15 cellular contexts compared by ENCODE assay signal in the genomic region with DNA sequence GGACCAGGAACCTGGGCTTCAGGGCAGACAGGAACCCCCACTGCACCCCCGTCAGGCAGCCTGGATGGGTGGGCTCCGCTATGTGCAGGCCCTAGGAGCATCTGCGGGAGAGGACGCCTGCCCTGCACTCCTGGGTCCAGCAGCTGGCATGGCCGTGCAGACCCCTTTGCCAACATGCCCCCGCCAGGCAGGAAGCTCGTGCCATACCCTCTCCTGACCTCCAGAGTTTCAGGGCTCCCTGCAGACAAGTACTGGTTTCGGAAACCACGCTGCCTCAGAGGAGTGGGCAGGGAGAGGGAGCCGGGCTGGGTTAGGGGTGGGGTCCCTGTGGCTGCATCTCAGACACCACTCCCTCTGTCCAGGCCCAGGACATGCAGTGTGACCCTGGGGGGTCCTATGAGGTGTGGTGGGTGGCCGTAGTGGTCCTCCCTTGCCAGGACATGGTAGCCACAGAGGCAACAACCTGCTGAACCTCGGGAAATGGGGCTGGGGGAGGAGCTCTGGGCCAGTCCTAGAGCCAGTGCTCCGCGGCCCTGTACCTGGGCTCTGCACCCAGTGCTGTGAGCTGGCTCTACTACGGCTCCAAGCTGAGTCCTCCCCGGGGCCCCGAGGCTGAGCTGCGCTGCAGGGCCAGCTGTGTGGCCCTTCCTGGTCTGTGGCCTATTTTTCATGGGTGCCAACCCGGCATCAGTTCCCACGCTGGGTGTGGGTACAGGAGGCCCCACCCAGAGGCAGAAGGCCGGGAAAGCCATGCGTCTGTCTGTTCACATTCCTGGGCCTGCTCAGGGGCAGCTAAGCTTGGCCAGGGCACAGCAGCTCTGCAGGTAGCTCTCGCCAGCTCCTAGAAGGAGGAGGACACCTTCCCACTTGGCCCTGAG. TPM values are rescaled to one million over a fixed set of nuclear protein-coding genes. Genes with fewer than 3 reads are reported as not detected.
DNase-seq lines count a peak whose midpoint lies in the region; ATAC-seq and TF ChIP-seq lines count a peak whose summit lies in the region.
"Had no signal": no experiment of that assay in that cellular context is flagged by ENCODE, and none has a peak within 500 bp of the region (broad histone marks: within the 10 kb centered on the region; RNA-seq: fewer than 3 reads in every experiment).

No MANE protein-coding gene starts in this region.

- H3K36me3 Mint-ChIP-seq in activated naive CD4-positive, alpha-beta T cell treated with anti-CD3 and anti-CD28 coated beads, Interleukin-2, amount 50 U/mL, for 24 hours = peaks cover 1% of the 10 kb centered on the region

- no peak overlapping the region for H3K4me3 Mint-ChIP-seq in activated naive CD4-positive, alpha-beta T cell treated with anti-CD3 and anti-CD28 coated beads, Interleukin-2, amount 50 U/mL, for 24 hours

- CTCF ChIA-PET in PC-3 (lab: Charles Lee) = interaction anchor here (1.1 kb wide), 2 partner anchors 8 to 97 kb away, joined by 4 to 14 read pairs; no protein-coding TSS in a partner anchor

- no peaks in the 10 kb centered on the region for H3K9me3 ChIP-seq in PC-3 (ENCODE audit: low read length)
- H3K9me3 ChIP-seq: right lobe of liver had no signal

- H3K27ac Mint-ChIP-seq in activated naive CD4-positive, alpha-beta T cell treated with anti-CD3 and anti-CD28 coated beads, Interleukin-2, amount 50 U/mL, for 24 hours = peak overlapping the region; percentile 35
- H3K27ac Mint-ChIP-seq: neural progenitor cell had no signal

- POLR2A ChIA-PET in PC-3 (lab: Charles Lee; ENCODE audit: unreplicated experiment) = interaction anchor here (0.6 kb wide), 1 partner anchor 111 kb away, joined by 3 read pairs; no protein-coding TSS in a partner anchor

- H3K4me1 ChIP-seq in PC-3 (ENCODE audit: insufficient read depth, low read length) = peaks cover 25% of the 10 kb centered on the region
- H3K4me1 ChIP-seq in foreskin keratinocyte = peaks cover 3% of the 10 kb centered on the region

- TF ChIP-seq CTCF in PC-3 (conservative IDR thresholded peaks at IDR 0.05; ENCODE audit: low read depth, low read length) = no peak
- TF ChIP-seq CTCF in foreskin keratinocyte (conservative IDR thresholded peaks at IDR 0.05) = no peak

- intact Hi-C loops in PC-3 (cut with micrococcal nuclease) = no loop called here

- no peaks in the 10 kb centered on the region for H3K9me2 ChIP-seq in PC-3 (replicated peaks; ENCODE audit: low read length)

- no peaks in the 10 kb centered on the region for H3K4me1 Mint-ChIP-seq in activated naive CD4-positive, alpha-beta T cell treated with anti-CD3 and anti-CD28 coated beads, Interleukin-2, amount 50 U/mL, for 24 hours
- H3K4me1 Mint-ChIP-seq: central memory CD8-positive, alpha-beta T cell; neural progenitor cell had no signal

- H3K4me3 ChIP-seq in PC-3 (ENCODE audit: low read length) = peak overlapping the region; percentile 79

- H3K9me3 Mint-ChIP-seq in activated naive CD4-positive, alpha-beta T cell treated with anti-CD3 and anti-CD28 coated beads, Interleukin-2, amount 50 U/mL, for 24 hours = no peaks in the 10 kb centered on the region
- H3K9me3 Mint-ChIP-seq: activated naive CD8-positive, alpha-beta T cell treated with anti-CD3 and anti-CD28 coated beads for 36 hours; central memory CD8-positive, alpha-beta T cell; stimulated activated naive CD8-positive, alpha-beta T cell treated with anti-CD3 and anti-CD28 coated beads, Interleukin-15, Interleukin-2, amounts not matched to agents 100 ng/mL and 50 ng/mL, for 24 hours had no signal

- peak overlapping the region; percentile 98 for H3K4me2 ChIP-seq in PC-3 (ENCODE audit: low read length)

- TSS peak; percentile 24 for BruUV-seq in PC-3 (replicated peaks; lab: Mats Ljungman, UMichigan)

- no peaks in the 10 kb centered on the region for H4K20me1 ChIP-seq in PC-3 (ENCODE audit: low read length)

- no peaks in the 10 kb centered on the region for H3K27me3 ChIP-seq in PC-3 (ENCODE audit: low read length)
- peaks cover 17% of the 10 kb centered on the region for H3K27me3 ChIP-seq in foreskin keratinocyte

- peaks cover 15% of the 10 kb centered on the region for H3K79me2 ChIP-seq in PC-3 (ENCODE audit: low read length)

- ATAC-seq in PC-3 = no peak
- ATAC-seq in foreskin keratinocyte = no peak
- no peak for ATAC-seq in HG02588 (IDR thresholded peaks at IDR 0.05; ENCODE audit: unreplicated experiment)
- ATAC-seq in HG02642 (IDR thresholded peaks at IDR 0.05; ENCODE audit: poor library complexity, unreplicated experiment) = no peak

- no peaks in the 10 kb centered on the region for H3F3A ChIP-seq in PC-3 (ENCODE audit: low read length, unreplicated experiment)

- no peaks in the 10 kb centered on the region for H3K36me3 ChIP-seq in PC-3 (ENCODE audit: low read depth, low read length)
- H3K36me3 ChIP-seq: neural progenitor cell, right lobe of liver had no signal

- H2AFZ ChIP-seq in PC-3 (ENCODE audit: low read length) = no peak overlapping the region

- peaks cover 6% of the 10 kb centered on the region for H3K27me3 Mint-ChIP-seq in activated naive CD4-positive, alpha-beta T cell treated with anti-CD3 and anti-CD28 coated beads, Interleukin-2, amount 50 U/mL, for 24 hours
- H3K27me3 Mint-ChIP-seq: central memory CD8-positive, alpha-beta T cell had no signal

- H3K9ac ChIP-seq in PC-3 (ENCODE audit: low read length) = peak overlapping the region; percentile 99
- H3K9ac ChIP-seq: neural progenitor cell had no signal

- H3K27ac ChIP-seq in PC-3 (ENCODE audit: low read length) (peak overlapping the region; percentile 99), foreskin keratinocyte (peak overlapping the region; percentile 99)
- H3K27ac ChIP-seq: neural progenitor cell had no signal

- no peak for DNase-seq in activated naive CD4-positive, alpha-beta T cell treated with Interleukin-2 at 50 U/mL for 16 hours
- DNase-seq in PC-3 (no peak), foreskin keratinocyte (no peak), ureter (ENCODE audit: low spot score) (peak; percentile 75), NCI-H2081 treated with DMSO at 0.1 percent for 48 hours (lab: John Stamatoyannopoulos, UW) (no peak)
- DNase-seq: DMS79, hippocampal formation had no signal

RNA-seq across cellular contexts. Expression of gene PLEKHN1, which starts 1.4 kb away (rescaled TPM):
- 14.0 and 18.3 TPM in 2 replicates for total RNA-seq in PC-3 (2014; rRNA removed)
- 3.0 and 4.6 TPM in 2 replicates for total RNA-seq in foreskin keratinocyte
- 3.4 and 4.2 TPM in 2 replicates for polyA plus RNA-seq in foreskin keratinocyte
- 28.5 TPM for total RNA-seq in ureter

RNA-seq across cellular contexts. Expression of gene KLHL17, which starts 7.3 kb away (rescaled TPM):
- 29.8 and 32.1 TPM in 2 replicates for total RNA-seq in PC-3 (2014; rRNA removed)
- 16.4 and 16.6 TPM in 2 replicates for total RNA-seq in foreskin keratinocyte
- polyA plus RNA-seq in foreskin keratinocyte = 17.2 and 17.5 TPM in 2 replicates
- 8.6 TPM for total RNA-seq in ureter

RNA-seq across cellular contexts. Expression of gene NOC2L, which starts 8.6 kb away (rescaled TPM):
- total RNA-seq in PC-3 (2014; rRNA removed) = 262 and 340 TPM in 2 replicates
- total RNA-seq in foreskin keratinocyte = 60.1 and 112 TPM in 2 replicates
- 53.5 and 99.0 TPM in 2 replicates for polyA plus RNA-seq in foreskin keratinocyte
- 71.9 TPM for total RNA-seq in ureter

RNA-seq across cellular contexts. Expression of gene PERM1, which starts 14.2 kb away (rescaled TPM):
- total RNA-seq in PC-3 (2014; rRNA removed) (0.47 and 1.1 TPM in 2 replicates), foreskin keratinocyte (not detected in 2 replicates), ureter (0.10 TPM)
- not detected in 2 replicates for polyA plus RNA-seq in foreskin keratinocyte
- total RNA-seq: activated naive CD8-positive, alpha-beta T cell treated with anti-CD3 and anti-CD28 coated beads for 36 hours had no signal

RNA-seq across cellular contexts. Expression of gene HES4, which starts 32.2 kb away (rescaled TPM):
- total RNA-seq in PC-3 (2014; rRNA removed) = 233 and 379 TPM in 2 replicates
- 4.3 and 8.6 TPM in 2 replicates for total RNA-seq in foreskin keratinocyte
- 6.4 and 13.9 TPM in 2 replicates for polyA plus RNA-seq in foreskin keratinocyte
- 63.6 TPM for total RNA-seq in ureter
